Comparison of ENCODE assay signal across 1 cellular context in genomic region chr1:93186667-93187066, GRCh38.
TF ChIP-seq lines count a peak whose summit lies in the region.

No MANE protein-coding gene starts in this region.

TF ChIP-seq in SK-N-SH treated with all-trans-retinoic acid at 6 μM for 48 hours, 23 proteins besides CTCF, POLR2A, EP300 and RAD21 (continued from another document):
- TF ChIP-seq TSHZ2 (CRISPR knock-in tag; IDR thresholded peaks at IDR 0.05) (no peak), ZC3H10 (CRISPR knock-in tag; IDR thresholded peaks at IDR 0.05) (no peak), ISL1 (CRISPR knock-in tag; IDR thresholded peaks at IDR 0.05) (no peak), CREB5 (CRISPR knock-in tag; IDR thresholded peaks at IDR 0.05; ENCODE audit: low read depth) (no peak), ARNTL (CRISPR knock-in tag; IDR thresholded peaks at IDR 0.05; ENCODE audit: borderline replicate concordance, low read depth) (no peak), ZFP3 (CRISPR knock-in tag; IDR thresholded peaks at IDR 0.05) (no peak), CSDC2 (CRISPR knock-in tag; IDR thresholded peaks at IDR 0.05) (no peak)
